ENCODE assay signal across 8 cellular contexts in the genomic region with DNA sequence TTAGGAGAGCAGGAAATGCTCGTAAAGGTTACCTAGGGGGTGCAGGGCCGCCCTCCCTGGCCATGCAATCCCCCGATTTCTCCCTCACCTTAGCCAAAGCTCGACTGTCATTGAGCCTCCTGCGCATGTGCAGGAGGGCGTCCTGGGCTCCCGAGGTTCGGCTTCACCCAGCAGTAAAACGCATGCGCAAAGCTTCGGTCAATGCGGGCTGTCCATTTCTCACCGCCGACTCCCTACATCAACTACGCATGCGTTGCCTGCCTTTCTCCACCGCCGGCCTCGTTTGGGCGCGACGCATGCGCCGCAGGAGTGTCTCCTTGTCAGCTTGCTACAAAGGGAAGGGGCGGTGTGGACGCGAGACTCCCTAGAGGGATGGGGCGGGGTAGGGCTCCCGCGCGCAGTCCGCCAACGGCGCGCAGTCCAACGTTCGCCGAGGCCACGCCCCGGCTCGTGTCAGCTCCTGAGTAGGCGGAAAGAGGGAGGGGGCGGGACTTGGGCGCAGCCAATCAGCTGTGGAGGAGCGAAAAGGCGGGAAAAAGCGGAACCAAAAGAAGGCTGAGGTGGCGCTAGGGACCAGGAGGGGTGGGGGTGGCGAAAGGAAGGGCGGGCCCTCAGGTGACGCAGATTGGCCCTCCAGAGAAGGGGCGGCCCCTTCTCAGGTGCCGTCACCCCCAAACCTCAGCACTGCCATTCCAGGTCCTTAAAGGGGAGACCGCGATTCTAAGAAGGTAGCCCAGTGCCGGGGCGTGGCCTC. TPM values are rescaled to one million over a fixed set of nuclear protein-coding genes. Genes with fewer than 3 reads are reported as not detected.
A peak's percentile ranks its signal among the peaks of the same experiment; 100 is the strongest.
DNase-seq lines count a peak whose midpoint lies in the region; ATAC-seq and TF ChIP-seq lines count a peak whose summit lies in the region.

A gene with protein sequence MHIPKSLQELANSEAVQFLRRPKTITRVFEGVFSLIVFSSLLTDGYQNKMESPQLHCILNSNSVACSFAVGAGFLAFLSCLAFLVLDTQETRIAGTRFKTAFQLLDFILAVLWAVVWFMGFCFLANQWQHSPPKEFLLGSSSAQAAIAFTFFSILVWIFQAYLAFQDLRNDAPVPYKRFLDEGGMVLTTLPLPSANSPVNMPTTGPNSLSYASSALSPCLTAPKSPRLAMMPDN (plus strand): TSS at position 558 of the 754 bp plus-strand sequence. CDS start 1,476 bp downstream, outside the sequence.
A gene (minus strand): TSS at position 131 of the 754 bp plus-strand sequence. CDS start 20 bp downstream, at position 111.

- H3K9me3 ChIP-seq in lung (ENCODE audit: control insufficient read depth in 2 of 2, insufficient read depth in 1 of 2, low read length in 1 of 2), result no peaks in the 10 kb centered on the region

- DNase-seq in COLO829 (ENCODE audit: low spot score) (peak; percentile 100), HT-29 (ENCODE audit: low spot score) (peak; percentile 100), lung (ENCODE audit: low spot score) (peak; percentile 99)
- peak; percentile 99 for DNase-seq in NK-92 treated with Interleukin-12 subunit alpha and Interleukin-12 subunit beta, amount 100 ng/mL, for 24 hours (lab: John Stamatoyannopoulos, UW)
- DNase-seq in activated CD8-positive, alpha-beta memory T cell treated with anti-CD3 and anti-CD28 coated beads for 4 hours (ENCODE audit: low read depth in 2 of 2), result peak; percentile 92 to 98
- peak; percentile 96 for DNase-seq in effector CD8-positive, alpha-beta T cell (lab: John Stamatoyannopoulos, UW)
- DNase-seq in stimulated activated CD4-positive, alpha-beta T cell treated with anti-CD3 and anti-CD28 coated beads, TNF-alpha, amount 100 ng/mL, for 24 hours (ENCODE audit: low read depth in 3 of 3), result peak; percentile 93 to 97 (median 95)

- H3K4me1 ChIP-seq in lung (ENCODE audit: control insufficient read depth in 2 of 2, insufficient read depth in 2 of 2, low read length in 2 of 2), result peaks cover 2 to 3% of the 10 kb centered on the region in 2 donors

- no peaks in the 10 kb centered on the region for H3K27me3 ChIP-seq in lung (ENCODE audit: control insufficient read depth, insufficient read depth)

- H3K27ac ChIP-seq in lung (ENCODE audit: low read depth in 1 of 2, low read length in 1 of 2), result peak within 1 kb of the TSS; percentile 91 to 95

- peak within 1 kb of the TSS; percentile 38 for H3K4me3 ChIP-seq in lung

- no peaks in the 10 kb centered on the region for H3K36me3 ChIP-seq in lung (ENCODE audit: control insufficient read depth in 2 of 2, insufficient read depth in 2 of 2, low read length in 2 of 2)

- no peak for TF ChIP-seq CTCF in lung (IDR thresholded peaks at IDR 0.05; ENCODE audit: control extremely low read depth, extremely low read depth)

- WGBS in lung, 2 donors, result 0% methylated on average over 57 of the region's 57 CpGs

- ATAC-seq in GM21360 (IDR thresholded peaks at IDR 0.05; ENCODE audit: unreplicated experiment) (peak; percentile 82), lung (ENCODE audit: insufficient read depth, low FRiP score) (peak; percentile 95)

RNA-seq across cellular contexts. Expression of the first gene that starts in this region (rescaled TPM):
- total RNA-seq in HT-29 (2014; rRNA removed; shearing (Covaris generic)), result 0.34 and 1.2 TPM in 2 replicates
- total RNA-seq in lung, result not detected
- polyA plus RNA-seq in lung, result not detected

RNA-seq across cellular contexts. Expression of the second gene that starts in this region (rescaled TPM):
- 12.7 and 14.7 TPM in 2 replicates for total RNA-seq in HT-29 (2014; rRNA removed; shearing (Covaris generic))
- total RNA-seq in lung, result 10 to 100 TPM; 10.9 to 12.3 TPM
- polyA plus RNA-seq in lung, result 1 to 10 TPM; 4.1 to 7.6 TPM

Comparison
In these comparisons a context has a peak if more than half of its experiments do, and no peak if none do; other contexts are left out.
1. Peak in every context shown above with its lines: DNase-seq, ATAC-seq, H3K4me3 ChIP-seq and H3K27ac ChIP-seq.